Comparison of ENCODE assay signal across 8 cellular contexts in genomic region chr3:14125193-14126016, GRCh38. TPM values are rescaled to one million over a fixed set of nuclear protein-coding genes. Genes with fewer than 3 reads are reported as not detected.
DNase-seq lines count a peak whose midpoint lies in the region; ATAC-seq and TF ChIP-seq lines count a peak whose summit lies in the region.

No MANE protein-coding gene starts in this region.

- H3K4me3 Mint-ChIP-seq in activated naive CD8-positive, alpha-beta T cell treated with anti-CD3 and anti-CD28 coated beads for 36 hours: peak overlapping the region; percentile 97

- peak overlapping the region; percentile 91 for H3K27ac Mint-ChIP-seq in activated naive CD8-positive, alpha-beta T cell treated with anti-CD3 and anti-CD28 coated beads for 36 hours

- ATAC-seq in GM19397 (IDR thresholded peaks at IDR 0.05; ENCODE audit: unreplicated experiment) (peak; percentile 23), HG03521 (IDR thresholded peaks at IDR 0.05; ENCODE audit: unreplicated experiment) (peak; percentile 23), left cardiac atrium (peak; percentile 45 to 82)

- DNase-seq in SJCRH30 (peak; percentile 67 to 82), left cardiac atrium (peak; percentile 81), posterior cingulate gyrus (peak in 7 of 10 donors; percentile 40 to 92 (median 62)), vagina (ENCODE audit: extremely low spot score in 2 of 2) (peak; percentile 94 to 96)
- peak; percentile 70 for DNase-seq in activated naive CD8-positive, alpha-beta T cell treated with anti-CD3 and anti-CD28 coated beads for 36 hours

- no peak for TF ChIP-seq POLR2A in vagina (IDR thresholded peaks at IDR 0.05)

- H3K4me2 ChIP-seq in BLaER1 treated with 17β-estradiol and CSF1 and Interleukin-3, amounts not matched to agents 10 nM and 100 nM: peak overlapping the region; percentile 87 to 98 (median 96)

- H3K36me3 ChIP-seq in BLaER1 treated with 17β-estradiol and CSF1 and Interleukin-3, amounts not matched to agents 10 nM and 100 nM: peaks cover 43 to 67% (median 56%) of the 10 kb centered on the region in 11 experiments
- H3K36me3 ChIP-seq in SJCRH30 (peaks cover 26% of the 10 kb centered on the region), vagina (peaks cover 0 to 10% of the 10 kb centered on the region in 2 donors)

- peaks cover 0 to 5% (median 0%) of the 10 kb centered on the region in 11 experiments; a peak in 2 of 22 replicates for H3K9me3 ChIP-seq in BLaER1 treated with 17β-estradiol and CSF1 and Interleukin-3, amounts not matched to agents 10 nM and 100 nM (replicated peaks in 1 of 11)
- H3K9me3 ChIP-seq in SJCRH30 (replicated peaks): no peaks in the 10 kb centered on the region
- no peaks in the 10 kb centered on the region for H3K9me3 ChIP-seq in vagina

- H3K27ac ChIP-seq in BLaER1 treated with 17β-estradiol and CSF1 and Interleukin-3, amounts not matched to agents 10 nM and 100 nM: peak overlapping the region; percentile 74 to 99 (median 96)
- H3K27ac ChIP-seq in SJCRH30 (peak overlapping the region; percentile 64), vagina (peak overlapping the region; percentile 94)

- peaks cover 41% of the 10 kb centered on the region for H3K4me1 Mint-ChIP-seq in activated naive CD8-positive, alpha-beta T cell treated with anti-CD3 and anti-CD28 coated beads for 36 hours

- peaks cover 50% of the 10 kb centered on the region for H3K36me3 Mint-ChIP-seq in activated naive CD8-positive, alpha-beta T cell treated with anti-CD3 and anti-CD28 coated beads for 36 hours

- TF ChIP-seq CTCF in vagina (IDR thresholded peaks at IDR 0.05): no peak

- intact Hi-C loops in left cardiac atrium (cut with DNase I) (loop anchor here in 1 of 2 donors (5.0 to 10.0 kb wide), 2 partner anchors 52 to 231 kb away; partner anchors contain the start of genes LSM3 and XPC), posterior cingulate gyrus (cut with DNase I) (loop anchor here (1.0 to 2.0 kb wide), 2 partner anchors 53 to 231 kb away; partner anchors contain the start of genes LSM3 and XPC), vagina (cut with DNase I) (loop anchor here (1.0 to 5.0 kb wide), 2 partner anchors 19 to 57 kb away; no protein-coding TSS in a partner anchor)

- peak overlapping the region; percentile 88 to 99 (median 95) for H3K9ac ChIP-seq in BLaER1 treated with 17β-estradiol and CSF1 and Interleukin-3, amounts not matched to agents 10 nM and 100 nM

- H4K20me1 ChIP-seq in BLaER1 treated with 17β-estradiol and CSF1 and Interleukin-3, amounts not matched to agents 10 nM and 100 nM: peaks cover 29 to 51% (median 43%) of the 10 kb centered on the region in 11 experiments; a peak in 21 of 22 replicates

- H3K27me3 ChIP-seq in BLaER1 treated with 17β-estradiol and CSF1 and Interleukin-3, amounts not matched to agents 10 nM and 100 nM: no peaks in the 10 kb centered on the region
- H3K27me3 ChIP-seq in SJCRH30: no peaks in the 10 kb centered on the region
- no peaks in the 10 kb centered on the region for H3K27me3 ChIP-seq in vagina

- peaks cover 30 to 46% (median 41%) of the 10 kb centered on the region in 10 experiments for H3K4me1 ChIP-seq in BLaER1 treated with 17β-estradiol and CSF1 and Interleukin-3, amounts not matched to agents 10 nM and 100 nM
- H3K4me1 ChIP-seq in SJCRH30 (peaks cover 6% of the 10 kb centered on the region; the same call in 1 of the 2 replicates), vagina (peaks cover 43% of the 10 kb centered on the region)

- no peaks in the 10 kb centered on the region for H3K9me3 Mint-ChIP-seq in activated naive CD8-positive, alpha-beta T cell treated with anti-CD3 and anti-CD28 coated beads for 36 hours

- H3K4me3 ChIP-seq in BLaER1 treated with 17β-estradiol and CSF1 and Interleukin-3, amounts not matched to agents 10 nM and 100 nM: peak overlapping the region; percentile 82 to 99 (median 87)
- H3K4me3 ChIP-seq in SJCRH30 (peak overlapping the region; percentile 72), vagina (peak overlapping the region; percentile 71 to 95)

- no peaks in the 10 kb centered on the region for H3K27me3 Mint-ChIP-seq in activated naive CD8-positive, alpha-beta T cell treated with anti-CD3 and anti-CD28 coated beads for 36 hours

RNA-seq across cellular contexts. Expression of gene TMEM43, which starts 0.6 kb away (rescaled TPM):
- 66.4 and 68.7 TPM in 2 replicates for total RNA-seq in SJCRH30 (2014; rRNA removed; shearing (Covaris generic))
- 10 to 100 TPM; 26.8 to 27.0 TPM for total RNA-seq in activated naive CD8-positive, alpha-beta T cell treated with anti-CD3 and anti-CD28 coated beads for 36 hours
- total RNA-seq in left cardiac atrium (10 to 100 TPM; 50.1 to 95.3 TPM), vagina (118 TPM)

RNA-seq across cellular contexts. Expression of gene CHCHD4, which starts 0.7 kb away (rescaled TPM):
- total RNA-seq in SJCRH30 (2014; rRNA removed; shearing (Covaris generic)): 22.5 and 27.0 TPM in 2 replicates
- 10 to 100 TPM; 27.7 to 29.8 TPM for total RNA-seq in activated naive CD8-positive, alpha-beta T cell treated with anti-CD3 and anti-CD28 coated beads for 36 hours
- total RNA-seq in left cardiac atrium: 10 to 100 TPM; 21.8 to 25.9 TPM
- total RNA-seq in vagina: 10.6 TPM

RNA-seq across cellular contexts. Expression of gene XPC, which starts 53.0 kb away (rescaled TPM):
- 16.3 and 21.0 TPM in 2 replicates for total RNA-seq in SJCRH30 (2014; rRNA removed; shearing (Covaris generic))
- total RNA-seq in activated naive CD8-positive, alpha-beta T cell treated with anti-CD3 and anti-CD28 coated beads for 36 hours: 10 to 100 TPM; 19.8 to 25.4 TPM
- total RNA-seq in left cardiac atrium (10 to 100 TPM; 10.6 to 15.0 TPM), vagina (33.6 TPM)

RNA-seq across cellular contexts. Expression of gene LSM3, which starts 53.2 kb away (rescaled TPM):
- 26.9 and 27.5 TPM in 2 replicates for total RNA-seq in SJCRH30 (2014; rRNA removed; shearing (Covaris generic))
- total RNA-seq in activated naive CD8-positive, alpha-beta T cell treated with anti-CD3 and anti-CD28 coated beads for 36 hours: 10 to 100 TPM; 26.3 to 27.2 TPM
- total RNA-seq in left cardiac atrium (10 to 100 TPM; 15.8 to 17.5 TPM), vagina (6.4 TPM)

Comparison
In these comparisons a context has a peak if more than half of its experiments do, and no peak if none do; other contexts are left out.
1. Peak in every context shown above with its lines: DNase-seq, ATAC-seq, H3K4me3 ChIP-seq and H3K27ac ChIP-seq.